ENCODE assay signal across 9 cellular contexts in the genomic region with DNA sequence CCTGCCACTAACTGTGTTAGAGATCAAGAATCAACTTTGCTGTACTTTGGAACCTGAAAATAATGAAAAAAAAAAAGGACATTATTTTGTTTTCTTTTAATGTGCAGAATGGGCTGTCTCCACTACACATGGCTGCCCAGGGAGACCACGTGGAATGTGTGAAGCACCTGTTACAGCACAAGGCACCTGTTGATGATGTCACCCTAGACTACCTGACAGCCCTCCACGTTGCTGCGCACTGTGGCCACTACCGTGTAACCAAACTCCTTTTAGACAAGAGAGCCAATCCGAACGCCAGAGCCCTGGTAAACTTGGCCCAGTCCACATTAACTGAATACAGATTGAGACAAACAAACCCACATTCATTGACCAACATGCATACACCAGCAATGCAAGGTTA.
"Had no signal": no experiment of that assay in that cellular context is flagged by ENCODE, and none has a peak within 500 bp of the region (broad histone marks: within the 10 kb centered on the region; RNA-seq: fewer than 3 reads in every experiment).

No MANE protein-coding gene starts in this region.

- FAIRE-seq: H1, H54, K562 had no signal

- H2AFZ ChIP-seq: GM23338 had no signal

- H3K4me3 ChIP-seq: GM23338, K562 had no signal

- H3K27ac Mint-ChIP-seq: GM23338, HFFc6 had no signal

- H3K4me3 Mint-ChIP-seq: GM23338, H9, HFFc6 had no signal

- DNase-seq: H9, HCEC 1CT, HFFc6, IMR-90, KG1 had no signal

- H3K9me3 Mint-ChIP-seq: GM23338, H9, HFFc6 had no signal

- H3K4me2 ChIP-seq: GM23338 had no signal
